ENCODE assay signal across 1 cellular context in the genomic region with DNA sequence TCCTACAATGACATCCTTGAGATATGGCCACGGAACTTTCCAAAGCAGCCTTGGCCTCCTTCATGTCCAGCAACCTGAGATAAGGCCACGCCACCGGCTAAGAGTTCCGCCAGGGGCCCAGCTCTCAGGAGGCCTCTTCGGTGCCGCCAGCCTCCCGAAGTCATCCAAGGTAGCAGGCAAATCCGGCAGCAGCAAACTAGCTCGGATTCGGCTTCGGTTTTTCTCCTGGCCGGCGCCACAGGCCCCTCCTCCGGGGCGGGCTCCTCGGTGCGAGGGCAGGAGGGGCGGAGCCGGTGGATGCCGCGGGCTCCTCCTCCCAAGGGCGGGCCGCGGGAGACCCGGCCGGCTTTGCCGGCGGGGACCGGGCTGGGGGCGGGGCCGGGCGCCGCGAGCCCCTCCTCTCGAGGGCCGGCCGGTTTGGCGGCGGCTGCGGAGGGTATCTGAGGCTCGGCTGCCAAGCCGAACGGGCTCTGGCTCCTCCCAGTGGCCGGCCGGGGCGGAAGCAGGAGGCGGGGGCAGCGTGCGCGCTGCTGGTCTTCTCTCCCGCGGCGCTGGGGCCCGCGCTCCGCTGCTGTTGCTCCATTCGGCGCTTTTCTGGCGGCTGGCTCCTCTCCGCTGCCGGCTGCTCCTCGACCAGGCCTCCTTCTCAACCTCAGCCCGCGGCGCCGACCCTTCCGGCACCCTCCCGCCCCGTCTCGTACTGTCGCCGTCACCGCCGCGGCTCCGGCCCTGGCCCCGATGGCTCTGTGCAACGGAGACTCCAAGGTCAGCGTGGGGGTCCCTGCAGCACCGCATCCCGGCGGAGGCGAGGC.
TF ChIP-seq lines count a peak whose summit lies in the region.

TSS of gene GMPS (plus strand) at position 518 of the 812 bp plus-strand sequence. CDS start at position 739, 221 bp downstream.

TF ChIP-seq in HepG2, 621 proteins besides CTCF, POLR2A, EP300 and RAD21 (continued from another document and continues in another):
- TF ChIP-seq IKZF5 (CRISPR knock-in tag; IDR thresholded peaks at IDR 0.05): 0 out of 2 replicates have a peak, but pooled peaks have one; percentile 41
- no peak for TF ChIP-seq MEF2D (CRISPR knock-in tag; IDR thresholded peaks at IDR 0.05)
- TF ChIP-seq HES4 (CRISPR knock-in tag; IDR thresholded peaks at IDR 0.05; ENCODE audit: borderline replicate concordance): peak; percentile 82; the same call in 1 of the 2 replicates
- peak; percentile 52; the same call in 1 of the 2 replicates for TF ChIP-seq ZNF768 (CRISPR knock-in tag; IDR thresholded peaks at IDR 0.05)
- TF ChIP-seq NFRKB (IDR thresholded peaks at IDR 0.05): no peak
- TF ChIP-seq ZNF674 (CRISPR knock-in tag; IDR thresholded peaks at IDR 0.05; ENCODE audit: low read depth): no peak
- 0 out of 2 replicates have a peak, but pooled peaks have one; percentile 58 for TF ChIP-seq ZBTB7B (CRISPR knock-in tag; IDR thresholded peaks at IDR 0.05)
- peak; percentile 66; the same call in 1 of the 2 replicates for TF ChIP-seq KAT7 (CRISPR knock-in tag; IDR thresholded peaks at IDR 0.05; ENCODE audit: borderline replicate concordance)
- peak; percentile 44; the same call in 1 of the 2 replicates for TF ChIP-seq ZKSCAN8 (CRISPR knock-in tag; IDR thresholded peaks at IDR 0.05; ENCODE audit: borderline replicate concordance)
- no peak for TF ChIP-seq HIVEP1 (CRISPR knock-in tag; IDR thresholded peaks at IDR 0.05)
- TF ChIP-seq, protein P1, sequence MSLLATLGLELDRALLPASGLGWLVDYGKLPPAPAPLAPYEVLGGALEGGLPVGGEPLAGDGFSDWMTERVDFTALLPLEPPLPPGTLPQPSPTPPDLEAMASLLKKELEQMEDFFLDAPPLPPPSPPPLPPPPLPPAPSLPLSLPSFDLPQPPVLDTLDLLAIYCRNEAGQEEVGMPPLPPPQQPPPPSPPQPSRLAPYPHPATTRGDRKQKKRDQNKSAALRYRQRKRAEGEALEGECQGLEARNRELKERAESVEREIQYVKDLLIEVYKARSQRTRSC (CRISPR knock-in tag; IDR thresholded peaks at IDR 0.05; ENCODE audit: low read depth): no peak
- no peak for TF ChIP-seq ZNF883 (CRISPR knock-in tag; IDR thresholded peaks at IDR 0.05; ENCODE audit: not compliant biosample characterization)
- peak; percentile 74; the same call in 1 of the 2 replicates for TF ChIP-seq ZNF761 (CRISPR knock-in tag; conservative IDR thresholded peaks at IDR 0.05)
- no peak for TF ChIP-seq ZNF557 (CRISPR knock-in tag; IDR thresholded peaks at IDR 0.05)
- no peak for TF ChIP-seq TOE1 (CRISPR knock-in tag; IDR thresholded peaks at IDR 0.05)
- no peak for TF ChIP-seq PAWR (CRISPR knock-in tag; IDR thresholded peaks at IDR 0.05; ENCODE audit: borderline replicate concordance)
- TF ChIP-seq, protein P2, sequence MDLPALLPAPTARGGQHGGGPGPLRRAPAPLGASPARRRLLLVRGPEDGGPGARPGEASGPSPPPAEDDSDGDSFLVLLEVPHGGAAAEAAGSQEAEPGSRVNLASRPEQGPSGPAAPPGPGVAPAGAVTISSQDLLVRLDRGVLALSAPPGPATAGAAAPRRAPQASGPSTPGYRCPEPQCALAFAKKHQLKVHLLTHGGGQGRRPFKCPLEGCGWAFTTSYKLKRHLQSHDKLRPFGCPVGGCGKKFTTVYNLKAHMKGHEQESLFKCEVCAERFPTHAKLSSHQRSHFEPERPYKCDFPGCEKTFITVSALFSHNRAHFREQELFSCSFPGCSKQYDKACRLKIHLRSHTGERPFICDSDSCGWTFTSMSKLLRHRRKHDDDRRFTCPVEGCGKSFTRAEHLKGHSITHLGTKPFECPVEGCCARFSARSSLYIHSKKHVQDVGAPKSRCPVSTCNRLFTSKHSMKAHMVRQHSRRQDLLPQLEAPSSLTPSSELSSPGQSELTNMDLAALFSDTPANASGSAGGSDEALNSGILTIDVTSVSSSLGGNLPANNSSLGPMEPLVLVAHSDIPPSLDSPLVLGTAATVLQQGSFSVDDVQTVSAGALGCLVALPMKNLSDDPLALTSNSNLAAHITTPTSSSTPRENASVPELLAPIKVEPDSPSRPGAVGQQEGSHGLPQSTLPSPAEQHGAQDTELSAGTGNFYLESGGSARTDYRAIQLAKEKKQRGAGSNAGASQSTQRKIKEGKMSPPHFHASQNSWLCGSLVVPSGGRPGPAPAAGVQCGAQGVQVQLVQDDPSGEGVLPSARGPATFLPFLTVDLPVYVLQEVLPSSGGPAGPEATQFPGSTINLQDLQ (CRISPR knock-in tag; IDR thresholded peaks at IDR 0.05): no peak
- no peak; the same call in 1 of the 2 replicates for TF ChIP-seq KDM3A (CRISPR knock-in tag; IDR thresholded peaks at IDR 0.05; ENCODE audit: low read depth)
- TF ChIP-seq ZNF816 (CRISPR knock-in tag; IDR thresholded peaks at IDR 0.05; ENCODE audit: borderline replicate concordance): peak; percentile 75; the same call in 1 of the 2 replicates
- peak; percentile 63 for TF ChIP-seq RXRA (CRISPR knock-in tag; IDR thresholded peaks at IDR 0.05)
- peak; percentile 22; the same call in 1 of the 2 replicates for TF ChIP-seq ZNF264 (CRISPR knock-in tag; IDR thresholded peaks at IDR 0.05)
- TF ChIP-seq ZNF558 (CRISPR knock-in tag; IDR thresholded peaks at IDR 0.05; ENCODE audit: borderline replicate concordance): peak; percentile 55; the same call in 1 of the 2 replicates
- TF ChIP-seq ZNF318 (CRISPR knock-in tag; IDR thresholded peaks at IDR 0.05): no peak
- TF ChIP-seq GABPB1 (CRISPR knock-in tag; IDR thresholded peaks at IDR 0.05): peak; percentile 85
- TF ChIP-seq ZFP36 (IDR thresholded peaks at IDR 0.05; ENCODE audit: borderline replicate concordance, low read depth, low read length, partially characterized antibody): no peak
- TF ChIP-seq, protein P3, sequence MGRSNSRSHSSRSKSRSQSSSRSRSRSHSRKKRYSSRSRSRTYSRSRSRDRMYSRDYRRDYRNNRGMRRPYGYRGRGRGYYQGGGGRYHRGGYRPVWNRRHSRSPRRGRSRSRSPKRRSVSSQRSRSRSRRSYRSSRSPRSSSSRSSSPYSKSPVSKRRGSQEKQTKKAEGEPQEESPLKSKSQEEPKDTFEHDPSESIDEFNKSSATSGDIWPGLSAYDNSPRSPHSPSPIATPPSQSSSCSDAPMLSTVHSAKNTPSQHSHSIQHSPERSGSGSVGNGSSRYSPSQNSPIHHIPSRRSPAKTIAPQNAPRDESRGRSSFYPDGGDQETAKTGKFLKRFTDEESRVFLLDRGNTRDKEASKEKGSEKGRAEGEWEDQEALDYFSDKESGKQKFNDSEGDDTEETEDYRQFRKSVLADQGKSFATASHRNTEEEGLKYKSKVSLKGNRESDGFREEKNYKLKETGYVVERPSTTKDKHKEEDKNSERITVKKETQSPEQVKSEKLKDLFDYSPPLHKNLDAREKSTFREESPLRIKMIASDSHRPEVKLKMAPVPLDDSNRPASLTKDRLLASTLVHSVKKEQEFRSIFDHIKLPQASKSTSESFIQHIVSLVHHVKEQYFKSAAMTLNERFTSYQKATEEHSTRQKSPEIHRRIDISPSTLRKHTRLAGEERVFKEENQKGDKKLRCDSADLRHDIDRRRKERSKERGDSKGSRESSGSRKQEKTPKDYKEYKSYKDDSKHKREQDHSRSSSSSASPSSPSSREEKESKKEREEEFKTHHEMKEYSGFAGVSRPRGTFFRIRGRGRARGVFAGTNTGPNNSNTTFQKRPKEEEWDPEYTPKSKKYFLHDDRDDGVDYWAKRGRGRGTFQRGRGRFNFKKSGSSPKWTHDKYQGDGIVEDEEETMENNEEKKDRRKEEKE (IDR thresholded peaks at IDR 0.05): no peak
- TF ChIP-seq ZFP1 (CRISPR knock-in tag; IDR thresholded peaks at IDR 0.05): 0 out of 2 replicates have a peak, but pooled peaks have one; percentile 38
- peak; percentile 64; the same call in 1 of the 2 replicates for TF ChIP-seq ZFP82 (CRISPR knock-in tag; IDR thresholded peaks at IDR 0.05; ENCODE audit: borderline replicate concordance)
- TF ChIP-seq, protein P4, sequence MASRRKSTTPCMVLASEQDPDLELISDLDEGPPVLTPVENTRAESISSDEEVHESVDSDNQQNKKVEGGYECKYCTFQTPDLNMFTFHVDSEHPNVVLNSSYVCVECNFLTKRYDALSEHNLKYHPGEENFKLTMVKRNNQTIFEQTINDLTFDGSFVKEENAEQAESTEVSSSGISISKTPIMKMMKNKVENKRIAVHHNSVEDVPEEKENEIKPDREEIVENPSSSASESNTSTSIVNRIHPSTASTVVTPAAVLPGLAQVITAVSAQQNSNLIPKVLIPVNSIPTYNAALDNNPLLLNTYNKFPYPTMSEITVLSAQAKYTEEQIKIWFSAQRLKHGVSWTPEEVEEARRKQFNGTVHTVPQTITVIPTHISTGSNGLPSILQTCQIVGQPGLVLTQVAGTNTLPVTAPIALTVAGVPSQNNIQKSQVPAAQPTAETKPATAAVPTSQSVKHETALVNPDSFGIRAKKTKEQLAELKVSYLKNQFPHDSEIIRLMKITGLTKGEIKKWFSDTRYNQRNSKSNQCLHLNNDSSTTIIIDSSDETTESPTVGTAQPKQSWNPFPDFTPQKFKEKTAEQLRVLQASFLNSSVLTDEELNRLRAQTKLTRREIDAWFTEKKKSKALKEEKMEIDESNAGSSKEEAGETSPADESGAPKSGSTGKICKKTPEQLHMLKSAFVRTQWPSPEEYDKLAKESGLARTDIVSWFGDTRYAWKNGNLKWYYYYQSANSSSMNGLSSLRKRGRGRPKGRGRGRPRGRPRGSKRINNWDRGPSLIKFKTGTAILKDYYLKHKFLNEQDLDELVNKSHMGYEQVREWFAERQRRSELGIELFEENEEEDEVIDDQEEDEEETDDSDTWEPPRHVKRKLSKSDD (CRISPR knock-in tag; IDR thresholded peaks at IDR 0.05; ENCODE audit: low read depth): no peak
- TF ChIP-seq, protein P5, sequence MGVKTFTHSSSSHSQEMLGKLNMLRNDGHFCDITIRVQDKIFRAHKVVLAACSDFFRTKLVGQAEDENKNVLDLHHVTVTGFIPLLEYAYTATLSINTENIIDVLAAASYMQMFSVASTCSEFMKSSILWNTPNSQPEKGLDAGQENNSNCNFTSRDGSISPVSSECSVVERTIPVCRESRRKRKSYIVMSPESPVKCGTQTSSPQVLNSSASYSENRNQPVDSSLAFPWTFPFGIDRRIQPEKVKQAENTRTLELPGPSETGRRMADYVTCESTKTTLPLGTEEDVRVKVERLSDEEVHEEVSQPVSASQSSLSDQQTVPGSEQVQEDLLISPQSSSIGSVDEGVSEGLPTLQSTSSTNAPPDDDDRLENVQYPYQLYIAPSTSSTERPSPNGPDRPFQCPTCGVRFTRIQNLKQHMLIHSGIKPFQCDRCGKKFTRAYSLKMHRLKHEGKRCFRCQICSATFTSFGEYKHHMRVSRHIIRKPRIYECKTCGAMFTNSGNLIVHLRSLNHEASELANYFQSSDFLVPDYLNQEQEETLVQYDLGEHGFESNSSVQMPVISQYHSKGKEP (CRISPR knock-in tag; IDR thresholded peaks at IDR 0.05): no peak
- peak; percentile 79 for TF ChIP-seq XRCC5 (optimal IDR thresholded peaks at IDR 0.05; ENCODE audit: low read length)
- TF ChIP-seq ZNF776 (CRISPR knock-in tag; IDR thresholded peaks at IDR 0.05): peak; percentile 55; the same call in 1 of the 2 replicates
